Comparison of ENCODE assay signal across 24 cellular contexts in genomic region chr2:59044733-59045132, GRCh38.
"Had no signal": no experiment of that assay in that cellular context is flagged by ENCODE, and none has a peak within 500 bp of the region (broad histone marks: within the 10 kb centered on the region; RNA-seq: fewer than 3 reads in every experiment).

No MANE protein-coding gene starts in this region.

- H3K36me3 ChIP-seq: colonic mucosa, esophagus squamous epithelium, gastrocnemius medialis, heart right ventricle, left lung, lower lobe of right lung had no signal

- H3K4me1 ChIP-seq: colonic mucosa, esophagus squamous epithelium, gastrocnemius medialis, heart right ventricle, left lung, lower lobe of right lung had no signal

- H3K9me3 ChIP-seq: colonic mucosa, esophagus squamous epithelium, gastrocnemius medialis, heart right ventricle, left lung, lower lobe of right lung, mucosa of descending colon had no signal

- H3K27ac ChIP-seq: colonic mucosa, epithelial cell of prostate, esophagus squamous epithelium, gastrocnemius medialis, heart right ventricle, left lung, lower lobe of right lung had no signal

- H3K4me3 ChIP-seq: colonic mucosa, esophagus squamous epithelium, gastrocnemius medialis, heart right ventricle, left lung, lower lobe of right lung, mucosa of descending colon had no signal

- DNase-seq: colonic mucosa; cortex of kidney; effector CD8-positive, alpha-beta T cell; effector memory CD8-positive, alpha-beta T cell; endodermal cell; erythroblast; esophagus squamous epithelium; foreskin fibroblast; foreskin melanocyte; gastrocnemius medialis; glutamatergic neuron; head of caudate nucleus; heart right ventricle; hippocampal formation; left cardiac atrium; left lung; left ventricle myocardium superior; lower lobe of right lung; mesenchymal stem cell; mucosa of descending colon; naive B cell; naive thymus-derived CD8-positive, alpha-beta T cell had no signal

- ATAC-seq: effector memory CD8-positive, alpha-beta T cell; esophagus mucosa; gastrocnemius medialis; heart right ventricle; left cardiac atrium; left lung; left ventricle myocardium superior; lower lobe of right lung; mucosa of descending colon; naive thymus-derived CD8-positive, alpha-beta T cell had no signal

- H3K27me3 ChIP-seq: colonic mucosa, esophagus squamous epithelium, gastrocnemius medialis, heart right ventricle, left lung had no signal
